Comparison of ENCODE assay signal across 1 cellular context in genomic region chr17:76089680-76090516, GRCh38.
TF ChIP-seq lines count a peak whose summit lies in the region.

No MANE protein-coding gene starts in this region.

TF ChIP-seq in SK-N-SH, 30 proteins besides CTCF, POLR2A, EP300 and RAD21 (continued from another document):
- no peak for TF ChIP-seq USF2 (IDR thresholded peaks at IDR 0.05; ENCODE audit: borderline replicate concordance, low read depth, low read length)
- no peak for TF ChIP-seq NRF1 (IDR thresholded peaks at IDR 0.05; ENCODE audit: low read depth, low read length)
- no peak for TF ChIP-seq FOXM1 (IDR thresholded peaks at IDR 0.05; ENCODE audit: low read depth)
- TF ChIP-seq REST (IDR thresholded peaks at IDR 0.05; ENCODE audit: low read depth, low read length): no peak
- TF ChIP-seq SIN3A (IDR thresholded peaks at IDR 0.05; ENCODE audit: borderline replicate concordance, low read depth, low read length): no peak
- no peak for TF ChIP-seq RCOR1 (IDR thresholded peaks at IDR 0.05; ENCODE audit: low read length)
